ENCODE assay signal across 9 cellular contexts in genomic region chr2:33272001-33272400, GRCh38.
A peak's percentile ranks its signal among the peaks of the same experiment; 100 is the strongest.
DNase-seq lines count a peak whose midpoint lies in the region; ATAC-seq and TF ChIP-seq lines count a peak whose summit lies in the region.
"Had no signal": no experiment of that assay in that cellular context is flagged by ENCODE, and none has a peak within 500 bp of the region (broad histone marks: within the 10 kb centered on the region; RNA-seq: fewer than 3 reads in every experiment).

No MANE protein-coding gene starts in this region.

- H3K36me3 Mint-ChIP-seq in endothelial cell (ENCODE audit: low read depth, unreplicated experiment) = peaks cover 52% of the 10 kb centered on the region

- H3K4me2 ChIP-seq in DOHH2 (ENCODE audit: low read length) = peak overlapping the region; percentile 57

- no peaks in the 10 kb centered on the region for H3K9me3 Mint-ChIP-seq in endothelial cell (ENCODE audit: unreplicated experiment)

- no peaks in the 10 kb centered on the region for H3K9me2 ChIP-seq in DOHH2 (replicated peaks; ENCODE audit: control insufficient read depth, low read length)

- H3K4me1 ChIP-seq in DOHH2 (ENCODE audit: control insufficient read depth, low read length) (peaks cover 39% of the 10 kb centered on the region), ascending aorta (peaks cover 0 to 22% of the 10 kb centered on the region in 2 donors), tibial nerve (peaks cover 0 to 4% (median 0%) of the 10 kb centered on the region in 4 donors)

- 90 to 93% methylated on average over 4 of the region's 4 CpGs for WGBS in tibial nerve, 2 donors

- no peak for TF ChIP-seq EP300 in tibial nerve (IDR thresholded peaks at IDR 0.05)

- no peaks in the 10 kb centered on the region for H3K27me3 ChIP-seq in DOHH2 (ENCODE audit: control insufficient read depth, low read length)
- no peaks in the 10 kb centered on the region for H3K27me3 ChIP-seq in ascending aorta
- H3K27me3 ChIP-seq in tibial nerve = no peaks in the 10 kb centered on the region

- H3K27me3 Mint-ChIP-seq in endothelial cell (ENCODE audit: unreplicated experiment) = no peaks in the 10 kb centered on the region

- DNase-seq in ascending aorta (ENCODE audit: low spot score in 2 of 2) (no peak), tibial nerve (ENCODE audit: low spot score in 2 of 2) (no peak), endothelial cell (ENCODE audit: low spot score) (no peak), NCI-H345 (lab: John Stamatoyannopoulos, UW) (no peak), posterior cingulate gyrus (no peak)

- H3K4me3 ChIP-seq in DOHH2 (ENCODE audit: low read length) = peak overlapping the region; percentile 45
- no peak overlapping the region for H3K4me3 ChIP-seq in ascending aorta
- no peak overlapping the region for H3K4me3 ChIP-seq in tibial nerve

- peaks cover 70% of the 10 kb centered on the region for H3K36me3 ChIP-seq in DOHH2 (ENCODE audit: control insufficient read depth, low read length)
- H3K36me3 ChIP-seq in ascending aorta = peaks cover 35 to 48% of the 10 kb centered on the region in 2 donors
- peaks cover 0 to 3% (median 0%) of the 10 kb centered on the region in 3 donors for H3K36me3 ChIP-seq in tibial nerve

- H3K27ac ChIP-seq in DOHH2 (ENCODE audit: low read depth, low read length) (peak overlapping the region; percentile 67), ascending aorta (peak overlapping the region; percentile 48 to 93), tibial nerve (no peak overlapping the region)

- H4K20me1 ChIP-seq in DOHH2 (ENCODE audit: control insufficient read depth, insufficient read depth, low read depth, low read length) = no peaks in the 10 kb centered on the region

- no peaks in the 10 kb centered on the region for H3K79me2 ChIP-seq in DOHH2 (ENCODE audit: control insufficient read depth, low read length)

- H3K27ac Mint-ChIP-seq in endothelial cell (ENCODE audit: unreplicated experiment) = no peak overlapping the region

- no peak for TF ChIP-seq CTCF in DOHH2 (IDR thresholded peaks at IDR 0.05; ENCODE audit: low read depth, low read length, poor library complexity, severe bottlenecking)
- no peak for TF ChIP-seq CTCF in ascending aorta (IDR thresholded peaks at IDR 0.05)
- TF ChIP-seq CTCF in tibial nerve (IDR thresholded peaks at IDR 0.05) = no peak
- TF ChIP-seq CTCF in endothelial cell (IDR thresholded peaks at IDR 0.05; ENCODE audit: unreplicated experiment) = no peak

- no peak overlapping the region for H3K4me3 Mint-ChIP-seq in endothelial cell (ENCODE audit: unreplicated experiment)

- H3F3A ChIP-seq in DOHH2 (ENCODE audit: control insufficient read depth, insufficient read depth) = peaks cover 24% of the 10 kb centered on the region

- peak; percentile 98 for ATAC-seq in GM19438 (IDR thresholded peaks at IDR 0.05; ENCODE audit: low read depth, unreplicated experiment)
- peak; percentile 95 for ATAC-seq in HG03108 (IDR thresholded peaks at IDR 0.05; ENCODE audit: unreplicated experiment)
- ATAC-seq: Panc1 had no signal

- H3K9me3 ChIP-seq in DOHH2 (ENCODE audit: control insufficient read depth, insufficient read depth, low read length) (peaks cover 2% of the 10 kb centered on the region; the same call in 1 of the 2 replicates), ascending aorta (no peaks in the 10 kb centered on the region), tibial nerve (peaks cover 0 to 2% (median 0%) of the 10 kb centered on the region in 4 donors)

- H3K4me1 Mint-ChIP-seq in endothelial cell (ENCODE audit: unreplicated experiment) = peaks cover 4% of the 10 kb centered on the region

- TF ChIP-seq POLR2A in tibial nerve (IDR thresholded peaks at IDR 0.05) = no peak

- intact Hi-C loops in ascending aorta (cut with DNase I) (loop anchor here (5.0 to 10.0 kb wide), 4 partner anchors 40 to 497 kb away; no protein-coding TSS in a partner anchor), posterior cingulate gyrus (cut with DNase I) (loop anchor here (10.0 kb wide), 1 partner anchor 103 kb away; no protein-coding TSS in a partner anchor)

Comparison
In these comparisons a context has a peak if more than half of its experiments do, and no peak if none do; other contexts are left out.
1. H3K27ac ChIP-seq: peak in DOHH2 (single experiment) and ascending aorta (2 of 2); none in tibial nerve (0 of 4).